Comparison of ENCODE assay signal across 1 cellular context in the genomic region with DNA sequence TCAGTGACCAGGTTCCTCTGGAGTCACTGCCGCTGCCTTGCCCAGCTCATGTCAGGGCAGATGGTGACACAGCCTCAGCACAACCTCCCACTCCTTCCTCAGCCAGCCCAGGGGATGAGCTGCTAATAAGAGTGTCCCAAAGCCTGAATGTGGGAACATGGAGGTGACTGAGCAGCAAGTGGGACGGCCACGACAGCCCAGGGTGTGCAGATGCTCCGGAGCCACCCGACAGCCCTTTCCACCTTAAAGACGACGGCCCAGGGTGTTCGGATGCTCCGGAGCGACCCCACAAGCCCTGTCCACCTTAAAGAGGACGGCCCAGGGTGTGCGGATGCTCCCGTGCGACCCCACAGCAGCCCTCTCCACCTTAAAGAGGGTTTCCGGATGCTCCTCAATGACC.
TF ChIP-seq lines count a peak whose summit lies in the region.

No MANE protein-coding gene starts in this region.

TF ChIP-seq in IMR-90, 13 proteins besides CTCF, POLR2A, EP300 and RAD21:
- no peak for TF ChIP-seq CHD1 (IDR thresholded peaks at IDR 0.05; ENCODE audit: low read depth, low read length)
